2 cellular contexts compared by ENCODE assay signal in genomic region chr15:71072423-71072822, GRCh38.
TF ChIP-seq lines count a peak whose summit lies in the region.

No MANE protein-coding gene starts in this region.

TF ChIP-seq in GM23338, 12 proteins besides CTCF, POLR2A, EP300 and RAD21 (continued from another document):
- TF ChIP-seq, protein P1, sequence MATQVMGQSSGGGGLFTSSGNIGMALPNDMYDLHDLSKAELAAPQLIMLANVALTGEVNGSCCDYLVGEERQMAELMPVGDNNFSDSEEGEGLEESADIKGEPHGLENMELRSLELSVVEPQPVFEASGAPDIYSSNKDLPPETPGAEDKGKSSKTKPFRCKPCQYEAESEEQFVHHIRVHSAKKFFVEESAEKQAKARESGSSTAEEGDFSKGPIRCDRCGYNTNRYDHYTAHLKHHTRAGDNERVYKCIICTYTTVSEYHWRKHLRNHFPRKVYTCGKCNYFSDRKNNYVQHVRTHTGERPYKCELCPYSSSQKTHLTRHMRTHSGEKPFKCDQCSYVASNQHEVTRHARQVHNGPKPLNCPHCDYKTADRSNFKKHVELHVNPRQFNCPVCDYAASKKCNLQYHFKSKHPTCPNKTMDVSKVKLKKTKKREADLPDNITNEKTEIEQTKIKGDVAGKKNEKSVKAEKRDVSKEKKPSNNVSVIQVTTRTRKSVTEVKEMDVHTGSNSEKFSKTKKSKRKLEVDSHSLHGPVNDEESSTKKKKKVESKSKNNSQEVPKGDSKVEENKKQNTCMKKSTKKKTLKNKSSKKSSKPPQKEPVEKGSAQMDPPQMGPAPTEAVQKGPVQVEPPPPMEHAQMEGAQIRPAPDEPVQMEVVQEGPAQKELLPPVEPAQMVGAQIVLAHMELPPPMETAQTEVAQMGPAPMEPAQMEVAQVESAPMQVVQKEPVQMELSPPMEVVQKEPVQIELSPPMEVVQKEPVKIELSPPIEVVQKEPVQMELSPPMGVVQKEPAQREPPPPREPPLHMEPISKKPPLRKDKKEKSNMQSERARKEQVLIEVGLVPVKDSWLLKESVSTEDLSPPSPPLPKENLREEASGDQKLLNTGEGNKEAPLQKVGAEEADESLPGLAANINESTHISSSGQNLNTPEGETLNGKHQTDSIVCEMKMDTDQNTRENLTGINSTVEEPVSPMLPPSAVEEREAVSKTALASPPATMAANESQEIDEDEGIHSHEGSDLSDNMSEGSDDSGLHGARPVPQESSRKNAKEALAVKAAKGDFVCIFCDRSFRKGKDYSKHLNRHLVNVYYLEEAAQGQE (IDR thresholded peaks at IDR 0.05; ENCODE audit: unreplicated experiment): no peak
- no peak for TF ChIP-seq CREB1 (CRISPR knock-in tag; IDR thresholded peaks at IDR 0.05; ENCODE audit: low read depth)
- TF ChIP-seq, protein P2, sequence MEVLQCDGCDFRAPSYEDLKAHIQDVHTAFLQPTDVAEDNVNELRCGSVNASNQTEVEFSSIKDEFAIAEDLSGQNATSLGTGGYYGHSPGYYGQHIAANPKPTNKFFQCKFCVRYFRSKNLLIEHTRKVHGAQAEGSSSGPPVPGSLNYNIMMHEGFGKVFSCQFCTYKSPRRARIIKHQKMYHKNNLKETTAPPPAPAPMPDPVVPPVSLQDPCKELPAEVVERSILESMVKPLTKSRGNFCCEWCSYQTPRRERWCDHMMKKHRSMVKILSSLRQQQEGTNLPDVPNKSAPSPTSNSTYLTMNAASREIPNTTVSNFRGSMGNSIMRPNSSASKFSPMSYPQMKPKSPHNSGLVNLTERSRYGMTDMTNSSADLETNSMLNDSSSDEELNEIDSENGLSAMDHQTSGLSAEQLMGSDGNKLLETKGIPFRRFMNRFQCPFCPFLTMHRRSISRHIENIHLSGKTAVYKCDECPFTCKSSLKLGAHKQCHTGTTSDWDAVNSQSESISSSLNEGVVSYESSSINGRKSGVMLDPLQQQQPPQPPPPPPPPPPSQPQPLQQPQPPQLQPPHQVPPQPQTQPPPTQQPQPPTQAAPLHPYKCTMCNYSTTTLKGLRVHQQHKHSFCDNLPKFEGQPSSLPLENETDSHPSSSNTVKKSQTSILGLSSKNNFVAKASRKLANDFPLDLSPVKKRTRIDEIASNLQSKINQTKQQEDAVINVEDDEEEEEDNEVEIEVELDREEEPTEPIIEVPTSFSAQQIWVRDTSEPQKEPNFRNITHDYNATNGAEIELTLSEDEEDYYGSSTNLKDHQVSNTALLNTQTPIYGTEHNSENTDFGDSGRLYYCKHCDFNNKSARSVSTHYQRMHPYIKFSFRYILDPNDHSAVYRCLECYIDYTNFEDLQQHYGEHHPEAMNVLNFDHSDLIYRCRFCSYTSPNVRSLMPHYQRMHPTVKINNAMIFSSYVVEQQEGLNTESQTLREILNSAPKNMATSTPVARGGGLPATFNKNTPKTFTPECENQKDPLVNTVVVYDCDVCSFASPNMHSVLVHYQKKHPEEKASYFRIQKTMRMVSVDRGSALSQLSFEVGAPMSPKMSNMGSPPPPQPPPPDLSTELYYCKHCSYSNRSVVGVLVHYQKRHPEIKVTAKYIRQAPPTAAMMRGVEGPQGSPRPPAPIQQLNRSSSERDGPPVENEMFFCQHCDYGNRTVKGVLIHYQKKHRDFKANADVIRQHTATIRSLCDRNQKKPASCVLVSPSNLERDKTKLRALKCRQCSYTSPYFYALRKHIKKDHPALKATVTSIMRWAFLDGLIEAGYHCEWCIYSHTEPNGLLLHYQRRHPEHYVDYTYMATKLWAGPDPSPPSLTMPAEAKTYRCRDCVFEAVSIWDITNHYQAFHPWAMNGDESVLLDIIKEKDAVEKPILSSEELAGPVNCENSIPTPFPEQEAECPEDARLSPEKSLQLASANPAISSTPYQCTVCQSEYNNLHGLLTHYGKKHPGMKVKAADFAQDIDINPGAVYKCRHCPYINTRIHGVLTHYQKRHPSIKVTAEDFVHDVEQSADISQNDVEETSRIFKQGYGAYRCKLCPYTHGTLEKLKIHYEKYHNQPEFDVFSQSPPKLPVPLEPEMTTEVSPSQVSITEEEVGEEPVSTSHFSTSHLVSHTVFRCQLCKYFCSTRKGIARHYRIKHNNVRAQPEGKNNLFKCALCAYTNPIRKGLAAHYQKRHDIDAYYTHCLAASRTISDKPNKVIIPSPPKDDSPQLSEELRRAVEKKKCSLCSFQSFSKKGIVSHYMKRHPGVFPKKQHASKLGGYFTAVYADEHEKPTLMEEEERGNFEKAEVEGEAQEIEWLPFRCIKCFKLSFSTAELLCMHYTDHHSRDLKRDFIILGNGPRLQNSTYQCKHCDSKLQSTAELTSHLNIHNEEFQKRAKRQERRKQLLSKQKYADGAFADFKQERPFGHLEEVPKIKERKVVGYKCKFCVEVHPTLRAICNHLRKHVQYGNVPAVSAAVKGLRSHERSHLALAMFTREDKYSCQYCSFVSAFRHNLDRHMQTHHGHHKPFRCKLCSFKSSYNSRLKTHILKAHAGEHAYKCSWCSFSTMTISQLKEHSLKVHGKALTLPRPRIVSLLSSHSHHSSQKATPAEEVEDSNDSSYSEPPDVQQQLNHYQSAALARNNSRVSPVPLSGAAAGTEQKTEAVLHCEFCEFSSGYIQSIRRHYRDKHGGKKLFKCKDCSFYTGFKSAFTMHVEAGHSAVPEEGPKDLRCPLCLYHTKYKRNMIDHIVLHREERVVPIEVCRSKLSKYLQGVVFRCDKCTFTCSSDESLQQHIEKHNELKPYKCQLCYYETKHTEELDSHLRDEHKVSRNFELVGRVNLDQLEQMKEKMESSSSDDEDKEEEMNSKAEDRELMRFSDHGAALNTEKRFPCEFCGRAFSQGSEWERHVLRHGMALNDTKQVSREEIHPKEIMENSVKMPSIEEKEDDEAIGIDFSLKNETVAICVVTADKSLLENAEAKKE (CRISPR knock-in tag; IDR thresholded peaks at IDR 0.05): no peak

TF ChIP-seq in endothelial cell of umbilical vein, 7 proteins besides CTCF, POLR2A, EP300 and RAD21 (continued from another document):
- TF ChIP-seq EZH2 (IDR thresholded peaks at IDR 0.05; ENCODE audit: borderline replicate concordance, low read depth, low read length, severe bottlenecking) (no peak), MYC (IDR thresholded peaks at IDR 0.05; ENCODE audit: low read depth, low read length) (no peak)
